In the genomic region with DNA sequence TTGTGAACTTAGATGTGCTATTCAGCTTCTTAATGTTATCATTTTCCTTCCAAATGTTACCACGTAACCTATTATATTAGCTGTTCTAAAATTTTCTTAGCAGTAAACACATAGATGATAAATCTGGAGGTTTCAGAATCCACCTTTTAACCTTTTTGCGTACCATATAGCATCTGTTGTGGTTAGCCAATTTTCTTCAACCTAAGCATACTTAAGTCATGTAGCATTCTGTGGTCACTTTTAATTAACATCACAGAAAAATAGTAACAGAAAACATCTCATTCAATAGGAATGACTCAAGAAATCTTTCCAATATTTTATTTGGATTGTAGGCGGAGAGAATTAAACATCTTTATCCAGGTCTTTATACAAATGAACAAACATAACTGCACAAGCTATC, we compare ENCODE assay signal across 28 cellular contexts.
"Had no signal": no experiment of that assay in that cellular context is flagged by ENCODE, and none has a peak within 500 bp of the region (broad histone marks: within the 10 kb centered on the region; RNA-seq: fewer than 3 reads in every experiment).

No MANE protein-coding gene starts in this region.

- H3K9ac ChIP-seq: parathyroid adenoma had no signal

- H3K27ac ChIP-seq: dorsolateral prefrontal cortex, gastroesophageal sphincter, heart left ventricle, hepatocyte, left lung, neutrophil, parathyroid adenoma, right atrium auricular region, sigmoid colon, stomach, thyroid gland had no signal

- H3K36me3 Mint-ChIP-seq: mesothelial cell of epicardium; naive B cell; natural killer cell treated with Interleukin-12 subunit alpha and Interleukin-12 subunit beta and Interleukin-15 and Interleukin-18, amount 100 ng/mL, for 72 hours; stimulated activated effector memory CD8-positive, alpha-beta T cell treated with anti-CD3 and anti-CD28 coated beads, Interleukin-12 subunit alpha, Interleukin-12 subunit beta, amount 100 ng/mL, for 72 hours had no signal

- H2AFZ ChIP-seq: hepatocyte, parathyroid adenoma had no signal

- H3K79me2 ChIP-seq: hepatocyte, parathyroid adenoma had no signal

- H3K9me3 Mint-ChIP-seq: mesothelial cell of epicardium, neural crest cell had no signal

- H3K4me1 ChIP-seq: gastroesophageal sphincter, left lung, parathyroid adenoma, right atrium auricular region, sigmoid colon, stomach, thyroid gland had no signal

- ATAC-seq: esophagus mucosa; gastroesophageal sphincter; heart left ventricle; left cardiac atrium; left lung; mucosa of descending colon; natural killer cell treated with Interleukin-12 subunit alpha and Interleukin-12 subunit beta and Interleukin-15 and Interleukin-18, amount 100 ng/mL, for 72 hours; stimulated activated effector memory CD8-positive, alpha-beta T cell treated with anti-CD3 and anti-CD28 coated beads, Interleukin-12 subunit alpha, Interleukin-12 subunit beta, amount 100 ng/mL, for 72 hours had no signal

- H3K27me3 Mint-ChIP-seq: naive B cell; natural killer cell treated with Interleukin-12 subunit alpha and Interleukin-12 subunit beta and Interleukin-15 and Interleukin-18, amount 100 ng/mL, for 72 hours; progenitor cell of endocrine pancreas had no signal

- H3K4me3 ChIP-seq: dorsolateral prefrontal cortex, gastroesophageal sphincter, heart left ventricle, hepatocyte, left lung, mucosa of descending colon, right atrium auricular region, sigmoid colon, stomach, thyroid gland had no signal

- DNase-seq: dorsolateral prefrontal cortex; effector CD4-positive, alpha-beta T cell; heart left ventricle; left cardiac atrium; left lung; mesenchymal stem cell; mucosa of descending colon; naive B cell; sigmoid colon; stimulated activated CD4-positive, alpha-beta T cell treated with anti-CD3 and anti-CD28 coated beads, Interleukin-2, amount 100 ng/mL, for 24 hours; stimulated activated CD4-positive, alpha-beta T cell treated with anti-CD3 and anti-CD28 coated beads, Interleukin-4, amount 100 ng/mL, for 24 hours; stimulated activated naive CD4-positive, alpha-beta T cell treated with Interleukin-2 at 50 U/mL for 16 hours; stomach; thyroid gland; trophoblast cell had no signal

- H3K4me3 Mint-ChIP-seq: mesothelial cell of epicardium; naive B cell; natural killer cell treated with Interleukin-12 subunit alpha and Interleukin-12 subunit beta and Interleukin-15 and Interleukin-18, amount 100 ng/mL, for 72 hours; neural crest cell; stimulated activated effector memory CD8-positive, alpha-beta T cell treated with anti-CD3 and anti-CD28 coated beads, Interleukin-12 subunit alpha, Interleukin-12 subunit beta, amount 100 ng/mL, for 72 hours had no signal

- H3K4me2 ChIP-seq: hepatocyte had no signal

- H3K36me3 ChIP-seq: gastroesophageal sphincter, heart left ventricle, left lung, neutrophil, right atrium auricular region, sigmoid colon, stomach, thyroid gland had no signal

- H3K27me3 ChIP-seq: dorsolateral prefrontal cortex, gastroesophageal sphincter, heart left ventricle, hepatocyte, left lung, neutrophil, right atrium auricular region, sigmoid colon, stomach, thyroid gland had no signal

- H3K4me1 Mint-ChIP-seq: mesothelial cell of epicardium; naive B cell; neural crest cell; stimulated activated effector memory CD8-positive, alpha-beta T cell treated with anti-CD3 and anti-CD28 coated beads, Interleukin-12 subunit alpha, Interleukin-12 subunit beta, amount 100 ng/mL, for 72 hours had no signal

- FAIRE-seq: colon, islet of Langerhans had no signal

- H3K9me3 ChIP-seq: gastroesophageal sphincter, heart left ventricle, left lung, neutrophil, right atrium auricular region, sigmoid colon, stomach, thyroid gland had no signal

- H3K27ac Mint-ChIP-seq: mesothelial cell of epicardium; naive B cell; natural killer cell treated with Interleukin-12 subunit alpha and Interleukin-12 subunit beta and Interleukin-15 and Interleukin-18, amount 100 ng/mL, for 72 hours; progenitor cell of endocrine pancreas; stimulated activated effector memory CD8-positive, alpha-beta T cell treated with anti-CD3 and anti-CD28 coated beads, Interleukin-12 subunit alpha, Interleukin-12 subunit beta, amount 100 ng/mL, for 72 hours had no signal
